9 cellular contexts compared by ENCODE assay signal in genomic region chr10:11242443-11243386, GRCh38.
DNase-seq lines count a peak whose midpoint lies in the region; ATAC-seq and TF ChIP-seq lines count a peak whose summit lies in the region.
"Had no signal": no experiment of that assay in that cellular context is flagged by ENCODE, and none has a peak within 500 bp of the region (broad histone marks: within the 10 kb centered on the region; RNA-seq: fewer than 3 reads in every experiment).

No MANE protein-coding gene starts in this region.

- peak overlapping the region; percentile 95 for H3K27ac Mint-ChIP-seq in activated T-cell treated with anti-CD3 and anti-CD28 coated beads, Interleukin-2, amount 50 U/mL, for 72 hours
- no peak overlapping the region for H3K27ac Mint-ChIP-seq in type B pancreatic cell

- no peaks in the 10 kb centered on the region for H3K27me3 ChIP-seq in DND-41 (ENCODE audit: insufficient read depth, low read length, poor library complexity)

- H3K79me2 ChIP-seq in DND-41 (ENCODE audit: insufficient read depth, low read length): peaks cover 79% of the 10 kb centered on the region

- no peak overlapping the region for H3K4me2 ChIP-seq in DND-41 (ENCODE audit: insufficient read depth, low read length)

- peak; percentile 35 for TF ChIP-seq POLR2A in GM19099 (IDR thresholded peaks at IDR 0.05; ENCODE audit: extremely low read depth, insufficient read length, low read depth)

- peaks cover 11% of the 10 kb centered on the region for H3K36me3 ChIP-seq in DND-41 (ENCODE audit: insufficient read depth, low read length)

- no peaks in the 10 kb centered on the region for H3K27me3 Mint-ChIP-seq in activated T-cell treated with anti-CD3 and anti-CD28 coated beads, Interleukin-2, amount 50 U/mL, for 72 hours (ENCODE audit: low read depth)
- H3K27me3 Mint-ChIP-seq in type B pancreatic cell: peaks cover 12% of the 10 kb centered on the region

- peaks cover 27% of the 10 kb centered on the region for H3K4me1 Mint-ChIP-seq in activated T-cell treated with anti-CD3 and anti-CD28 coated beads, Interleukin-2, amount 50 U/mL, for 72 hours (ENCODE audit: low read depth)
- H3K4me1 Mint-ChIP-seq in type B pancreatic cell (ENCODE audit: unreplicated experiment): peaks cover 4% of the 10 kb centered on the region

- no peaks in the 10 kb centered on the region for H3K9me3 ChIP-seq in DND-41 (ENCODE audit: insufficient read depth, low read length, severe bottlenecking)

- H3K4me3 Mint-ChIP-seq in activated T-cell treated with anti-CD3 and anti-CD28 coated beads, Interleukin-2, amount 50 U/mL, for 72 hours: peak overlapping the region; percentile 49 to 86
- no peak overlapping the region for H3K4me3 Mint-ChIP-seq in type B pancreatic cell

- ATAC-seq in DND-41 (ENCODE audit: insufficient read depth, low read depth): peak; percentile 79
- ATAC-seq in HG03097 (IDR thresholded peaks at IDR 0.05; ENCODE audit: low FRiP score, unreplicated experiment): peak; percentile 49
- ATAC-seq in activated T-cell treated with anti-CD3 and anti-CD28 coated beads, Interleukin-2, amount 50 U/mL, for 72 hours (replicated peaks in 1 of 2): peak; percentile 70 to 79

- H3K36me3 Mint-ChIP-seq in activated T-cell treated with anti-CD3 and anti-CD28 coated beads, Interleukin-2, amount 50 U/mL, for 72 hours (ENCODE audit: insufficient read depth in 2 of 2): peaks cover under 1 to 6% of the 10 kb centered on the region in 2 donors
- H3K36me3 Mint-ChIP-seq in type B pancreatic cell: peaks cover 3% of the 10 kb centered on the region

- TF ChIP-seq CTCF in DND-41 (IDR thresholded peaks at IDR 0.05; ENCODE audit: borderline replicate concordance, extremely low read depth, low read length, poor library complexity, severe bottlenecking): peak; percentile 22
- no peak for TF ChIP-seq CTCF in type B pancreatic cell (conservative IDR thresholded peaks at IDR 0.05)

- no peaks in the 10 kb centered on the region for H3K9me3 Mint-ChIP-seq in activated T-cell treated with anti-CD3 and anti-CD28 coated beads, Interleukin-2, amount 50 U/mL, for 72 hours
- no peaks in the 10 kb centered on the region for H3K9me3 Mint-ChIP-seq in type B pancreatic cell

- DNase-seq in DND-41 (peak; percentile 37), midbrain (lab: John Stamatoyannopoulos, UW) (peak; percentile 23), type B pancreatic cell (ENCODE audit: extremely low spot score, unreplicated experiment) (no peak), NCI-H69 (lab: John Stamatoyannopoulos, UW) (no peak)
- DNase-seq in activated T-cell treated with anti-CD3 and anti-CD28 coated beads, Interleukin-2, amount 50 U/mL, for 72 hours: peak; percentile 53 to 59
- no peak for DNase-seq in effector CD8-positive, alpha-beta T cell (lab: John Stamatoyannopoulos, UW)

- peak overlapping the region; percentile 50 for H3K27ac ChIP-seq in DND-41 (ENCODE audit: low read length)
- H3K27ac ChIP-seq: epithelial cell of prostate had no signal

- no peak overlapping the region for H3K9ac ChIP-seq in DND-41 (ENCODE audit: low read depth, low read length)

- peaks cover 60% of the 10 kb centered on the region for H4K20me1 ChIP-seq in DND-41 (ENCODE audit: insufficient read depth, low read length)

- no peak overlapping the region for H3K4me3 ChIP-seq in DND-41 (ENCODE audit: low read depth in 1 of 2, low read length in 2 of 2)

- peaks cover 11% of the 10 kb centered on the region; the same call in 1 of the 2 replicates for H3K4me1 ChIP-seq in DND-41 (ENCODE audit: insufficient read depth, low read length)

- no peak overlapping the region for H2AFZ ChIP-seq in DND-41 (ENCODE audit: low read depth, low read length)

Comparison
In these comparisons a context has a peak if more than half of its experiments do, and no peak if none do; other contexts are left out.
1. DNase-seq: peak in DND-41 (single experiment), activated T-cell treated with anti-CD3 and anti-CD28 coated beads, Interleukin-2, amount 50 U/mL, for 72 hours (2 of 2) and midbrain (single experiment); none in effector CD8-positive, alpha-beta T cell (single experiment), type B pancreatic cell (single experiment) and NCI-H69 (single experiment).
2. Peak in every context shown above with its lines, with median percentiles within 50 percentile points of each other: ATAC-seq.